In the genomic region with DNA sequence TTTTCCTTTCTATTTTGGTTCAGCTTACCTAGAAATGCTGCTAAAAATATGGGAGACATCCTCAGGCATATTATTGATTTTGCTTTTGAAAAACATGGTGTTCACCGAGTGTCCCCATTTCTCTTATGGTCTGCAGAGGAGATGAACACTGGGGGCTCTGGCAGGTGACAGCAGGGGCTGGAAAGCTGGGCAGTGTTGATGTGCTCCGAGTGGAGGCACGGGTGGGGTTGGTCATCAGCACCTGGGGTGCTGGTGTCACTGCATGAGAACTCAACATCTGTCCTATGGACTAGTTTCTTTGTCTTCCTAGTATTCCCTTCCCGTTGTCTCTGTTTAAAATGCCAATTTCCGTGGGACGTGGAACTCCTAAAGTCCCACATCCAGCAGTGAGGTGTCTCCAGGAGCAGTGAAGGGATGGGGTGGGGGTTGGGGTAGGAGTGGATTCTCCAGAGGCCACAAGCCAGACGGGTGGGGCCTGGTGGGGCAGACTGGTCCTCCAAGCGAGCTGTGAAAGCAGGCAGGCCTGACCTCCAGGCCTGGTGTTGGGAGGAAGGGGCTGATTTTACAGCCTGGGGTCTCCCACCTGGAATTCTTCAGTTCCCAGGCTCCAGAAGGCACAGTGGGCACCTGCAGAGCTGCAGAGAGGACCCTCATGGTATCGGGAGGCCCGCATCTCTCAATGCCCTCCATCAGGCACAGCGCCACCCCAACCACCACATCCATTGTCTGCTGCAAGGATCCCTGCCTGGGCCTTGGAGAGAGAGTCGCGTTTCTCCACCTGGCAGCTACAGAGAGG, we compare ENCODE assay signal across 1 cellular context.
TF ChIP-seq lines count a peak whose summit lies in the region.

No MANE protein-coding gene starts in this region.

TF ChIP-seq in K562, 482 proteins besides CTCF, POLR2A, EP300 and RAD21 (continued from another document):
- TF ChIP-seq, protein P1, sequence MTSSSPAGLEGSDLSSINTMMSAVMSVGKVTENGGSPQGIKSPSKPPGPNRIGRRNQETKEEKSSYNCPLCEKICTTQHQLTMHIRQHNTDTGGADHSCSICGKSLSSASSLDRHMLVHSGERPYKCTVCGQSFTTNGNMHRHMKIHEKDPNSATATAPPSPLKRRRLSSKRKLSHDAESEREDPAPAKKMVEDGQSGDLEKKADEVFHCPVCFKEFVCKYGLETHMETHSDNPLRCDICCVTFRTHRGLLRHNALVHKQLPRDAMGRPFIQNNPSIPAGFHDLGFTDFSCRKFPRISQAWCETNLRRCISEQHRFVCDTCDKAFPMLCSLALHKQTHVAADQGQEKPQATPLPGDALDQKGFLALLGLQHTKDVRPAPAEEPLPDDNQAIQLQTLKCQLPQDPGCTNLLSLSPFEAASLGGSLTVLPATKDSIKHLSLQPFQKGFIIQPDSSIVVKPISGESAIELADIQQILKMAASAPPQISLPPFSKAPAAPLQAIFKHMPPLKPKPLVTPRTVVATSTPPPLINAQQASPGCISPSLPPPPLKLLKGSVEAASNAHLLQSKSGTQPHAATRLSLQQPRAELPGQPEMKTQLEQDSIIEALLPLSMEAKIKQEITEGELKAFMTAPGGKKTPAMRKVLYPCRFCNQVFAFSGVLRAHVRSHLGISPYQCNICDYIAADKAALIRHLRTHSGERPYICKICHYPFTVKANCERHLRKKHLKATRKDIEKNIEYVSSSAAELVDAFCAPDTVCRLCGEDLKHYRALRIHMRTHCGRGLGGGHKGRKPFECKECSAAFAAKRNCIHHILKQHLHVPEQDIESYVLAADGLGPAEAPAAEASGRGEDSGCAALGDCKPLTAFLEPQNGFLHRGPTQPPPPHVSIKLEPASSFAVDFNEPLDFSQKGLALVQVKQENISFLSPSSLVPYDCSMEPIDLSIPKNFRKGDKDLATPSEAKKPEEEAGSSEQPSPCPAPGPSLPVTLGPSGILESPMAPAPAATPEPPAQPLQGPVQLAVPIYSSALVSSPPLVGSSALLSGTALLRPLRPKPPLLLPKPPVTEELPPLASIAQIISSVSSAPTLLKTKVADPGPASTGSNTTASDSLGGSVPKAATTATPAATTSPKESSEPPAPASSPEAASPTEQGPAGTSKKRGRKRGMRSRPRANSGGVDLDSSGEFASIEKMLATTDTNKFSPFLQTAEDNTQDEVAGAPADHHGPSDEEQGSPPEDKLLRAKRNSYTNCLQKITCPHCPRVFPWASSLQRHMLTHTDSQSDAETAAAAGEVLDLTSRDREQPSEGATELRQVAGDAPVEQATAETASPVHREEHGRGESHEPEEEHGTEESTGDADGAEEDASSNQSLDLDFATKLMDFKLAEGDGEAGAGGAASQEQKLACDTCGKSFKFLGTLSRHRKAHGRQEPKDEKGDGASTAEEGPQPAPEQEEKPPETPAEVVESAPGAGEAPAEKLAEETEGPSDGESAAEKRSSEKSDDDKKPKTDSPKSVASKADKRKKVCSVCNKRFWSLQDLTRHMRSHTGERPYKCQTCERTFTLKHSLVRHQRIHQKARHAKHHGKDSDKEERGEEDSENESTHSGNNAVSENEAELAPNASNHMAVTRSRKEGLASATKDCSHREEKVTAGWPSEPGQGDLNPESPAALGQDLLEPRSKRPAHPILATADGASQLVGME (CRISPR knock-in tag; IDR thresholded peaks at IDR 0.05), result 0 out of 2 replicates have a peak, but pooled peaks have one; percentile 15
- TF ChIP-seq, protein P2, sequence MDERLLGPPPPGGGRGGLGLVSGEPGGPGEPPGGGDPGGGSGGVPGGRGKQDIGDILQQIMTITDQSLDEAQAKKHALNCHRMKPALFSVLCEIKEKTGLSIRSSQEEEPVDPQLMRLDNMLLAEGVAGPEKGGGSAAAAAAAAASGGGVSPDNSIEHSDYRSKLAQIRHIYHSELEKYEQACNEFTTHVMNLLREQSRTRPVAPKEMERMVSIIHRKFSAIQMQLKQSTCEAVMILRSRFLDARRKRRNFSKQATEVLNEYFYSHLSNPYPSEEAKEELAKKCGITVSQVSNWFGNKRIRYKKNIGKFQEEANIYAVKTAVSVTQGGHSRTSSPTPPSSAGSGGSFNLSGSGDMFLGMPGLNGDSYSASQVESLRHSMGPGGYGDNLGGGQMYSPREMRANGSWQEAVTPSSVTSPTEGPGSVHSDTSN (CRISPR knock-in tag; IDR thresholded peaks at IDR 0.05; ENCODE audit: low read depth), result no peak
- TF ChIP-seq, protein P2 (tag; conservative IDR thresholded peaks at IDR 0.05; ENCODE audit: low read depth), result no peak
- TF ChIP-seq, protein P3, sequence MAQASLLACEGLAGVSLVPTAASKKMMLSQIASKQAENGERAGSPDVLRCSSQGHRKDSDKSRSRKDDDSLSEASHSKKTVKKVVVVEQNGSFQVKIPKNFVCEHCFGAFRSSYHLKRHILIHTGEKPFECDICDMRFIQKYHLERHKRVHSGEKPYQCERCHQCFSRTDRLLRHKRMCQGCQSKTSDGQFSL (CRISPR knock-in tag; IDR thresholded peaks at IDR 0.05), result no peak
- TF ChIP-seq, protein P3 (tag; IDR thresholded peaks at IDR 0.05), result no peak
- TF ChIP-seq MYC (IDR thresholded peaks at IDR 0.05; ENCODE audit: low read depth, low read length), result no peak
- TF ChIP-seq MYC (CRISPR knock-in tag; IDR thresholded peaks at IDR 0.05; ENCODE audit: borderline replicate concordance, low read depth), result no peak
- TF ChIP-seq ZNF830 (CRISPR knock-in tag; IDR thresholded peaks at IDR 0.05), result no peak
- TF ChIP-seq, protein P4, sequence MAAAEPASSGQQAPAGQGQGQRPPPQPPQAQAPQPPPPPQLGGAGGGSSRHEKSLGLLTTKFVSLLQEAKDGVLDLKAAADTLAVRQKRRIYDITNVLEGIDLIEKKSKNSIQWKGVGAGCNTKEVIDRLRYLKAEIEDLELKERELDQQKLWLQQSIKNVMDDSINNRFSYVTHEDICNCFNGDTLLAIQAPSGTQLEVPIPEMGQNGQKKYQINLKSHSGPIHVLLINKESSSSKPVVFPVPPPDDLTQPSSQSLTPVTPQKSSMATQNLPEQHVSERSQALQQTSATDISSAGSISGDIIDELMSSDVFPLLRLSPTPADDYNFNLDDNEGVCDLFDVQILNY (CRISPR knock-in tag; IDR thresholded peaks at IDR 0.05), result no peak
